In the genomic region with DNA sequence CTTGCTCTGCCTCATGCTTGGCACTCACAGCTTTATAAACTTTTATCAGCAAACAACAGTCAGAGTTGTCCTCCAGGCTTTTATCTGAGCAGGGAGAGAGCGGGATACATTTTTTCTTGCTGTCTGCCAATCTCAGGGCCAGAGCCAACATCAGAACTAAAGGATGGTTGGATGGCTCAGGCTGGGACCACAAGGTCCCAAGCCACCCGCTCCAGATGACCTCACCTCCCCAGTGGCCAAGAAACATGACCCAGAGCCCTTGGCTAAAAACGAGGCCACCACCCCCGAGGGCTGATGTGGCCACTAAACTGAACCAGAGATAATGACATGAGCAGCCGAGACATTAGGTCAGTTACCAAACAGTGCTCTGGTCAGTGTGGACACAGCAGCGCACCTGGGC, we compare ENCODE assay signal across 22 cellular contexts. TPM values are rescaled to one million over a fixed set of nuclear protein-coding genes. Genes with fewer than 3 reads are reported as not detected.
"Had no signal": no experiment of that assay in that cellular context is flagged by ENCODE, and none has a peak within 500 bp of the region (broad histone marks: within the 10 kb centered on the region; RNA-seq: fewer than 3 reads in every experiment).

No MANE protein-coding gene starts in this region.

- H3K4me1 ChIP-seq: body of pancreas, foreskin keratinocyte had no signal

- H3K4me3 ChIP-seq: body of pancreas, dorsolateral prefrontal cortex, left lung had no signal

- H3K27ac Mint-ChIP-seq: activated CD4-positive, alpha-beta T cell treated with anti-CD3 and anti-CD28 coated beads, Interleukin-2, amount 10 ng/mL, durations not matched to agents 7 days and 5 days; activated CD8-positive, alpha-beta T cell treated with anti-CD3 and anti-CD28 coated beads, Interleukin-2, amount 10 ng/mL, durations not matched to agents 7 days and 5 days; activated naive CD8-positive, alpha-beta T cell treated with anti-CD3 and anti-CD28 coated beads, Interleukin-2, amount 10 ng/mL, durations not matched to agents 7 days and 5 days; activated T-cell treated with anti-CD3 and anti-CD28 coated beads, Interleukin-2, amount 50 U/mL, for 24 hours; activated T-helper 2 cell treated with anti-CD3 and anti-CD28 coated beads, Interferon-gamma antibody, Interleukin-2, Interleukin-4, amounts not matched to agents 10 μg/mL and 5 μg/mL and 100 μg/mL, durations not matched to agents 14 hours and 24 hours and 36 hours; endodermal cell; naive thymus-derived CD8-positive, alpha-beta T cell; stimulated activated naive CD8-positive, alpha-beta T cell treated with anti-CD3 and anti-CD28 coated beads, Interleukin-15, Interleukin-2, amounts not matched to agents 100 ng/mL and 50 ng/mL, for 24 hours; T-cell had no signal

- ATAC-seq: activated CD8-positive, alpha-beta T cell treated with anti-CD3 and anti-CD28 coated beads, Interleukin-2, amount 10 ng/mL, durations not matched to agents 7 days and 5 days; body of pancreas; foreskin keratinocyte; left lung; naive thymus-derived CD8-positive, alpha-beta T cell; T-cell had no signal

- H3K4me3 Mint-ChIP-seq: activated CD4-positive, alpha-beta T cell treated with anti-CD3 and anti-CD28 coated beads, Interleukin-2, amount 10 ng/mL, durations not matched to agents 7 days and 5 days; activated CD8-positive, alpha-beta T cell treated with anti-CD3 and anti-CD28 coated beads, Interleukin-2, amount 10 ng/mL, durations not matched to agents 7 days and 5 days; activated naive CD8-positive, alpha-beta T cell treated with anti-CD3 and anti-CD28 coated beads, Interleukin-2, amount 10 ng/mL, durations not matched to agents 7 days and 5 days; activated T-cell treated with anti-CD3 and anti-CD28 coated beads, Interleukin-2, amount 50 U/mL, for 24 hours; endodermal cell; naive thymus-derived CD8-positive, alpha-beta T cell; stimulated activated naive CD8-positive, alpha-beta T cell treated with anti-CD3 and anti-CD28 coated beads, Interleukin-15, Interleukin-2, amounts not matched to agents 100 ng/mL and 50 ng/mL, for 24 hours; T-cell had no signal

- H3K9me3 ChIP-seq: body of pancreas, left lung had no signal

- H2AFZ ChIP-seq: parathyroid adenoma had no signal

- H3K36me3 ChIP-seq: left lung had no signal

- H3K36me3 Mint-ChIP-seq: activated naive CD8-positive, alpha-beta T cell treated with anti-CD3 and anti-CD28 coated beads, Interleukin-2, amount 10 ng/mL, durations not matched to agents 7 days and 5 days; naive thymus-derived CD8-positive, alpha-beta T cell; T-cell had no signal

- H3K9me3 Mint-ChIP-seq: activated CD4-positive, alpha-beta T cell treated with anti-CD3 and anti-CD28 coated beads, Interleukin-2, amount 10 ng/mL, durations not matched to agents 7 days and 5 days; activated naive CD8-positive, alpha-beta T cell treated with anti-CD3 and anti-CD28 coated beads, Interleukin-2, amount 10 ng/mL, durations not matched to agents 7 days and 5 days; activated T-cell treated with anti-CD3 and anti-CD28 coated beads, Interleukin-2, amount 50 U/mL, for 24 hours; activated T-helper 2 cell treated with anti-CD3 and anti-CD28 coated beads, Interferon-gamma antibody, Interleukin-2, Interleukin-4, amounts not matched to agents 10 μg/mL and 5 μg/mL and 100 μg/mL, durations not matched to agents 14 hours and 24 hours and 36 hours; endodermal cell; naive thymus-derived CD8-positive, alpha-beta T cell; stimulated activated naive CD8-positive, alpha-beta T cell treated with anti-CD3 and anti-CD28 coated beads, Interleukin-15, Interleukin-2, amounts not matched to agents 100 ng/mL and 50 ng/mL, for 24 hours; T-cell had no signal

- H3K4me1 Mint-ChIP-seq: activated CD4-positive, alpha-beta T cell treated with anti-CD3 and anti-CD28 coated beads, Interleukin-2, amount 10 ng/mL, durations not matched to agents 7 days and 5 days; T-cell had no signal

- H3K27me3 ChIP-seq: body of pancreas, foreskin keratinocyte, left lung had no signal

- H3K27ac ChIP-seq: body of pancreas, dorsolateral prefrontal cortex, epithelial cell of prostate, foreskin keratinocyte, left lung, parathyroid adenoma had no signal

- DNase-seq: activated CD4-positive, alpha-beta T cell treated with anti-CD3 and anti-CD28 coated beads, Interleukin-2, amount 10 ng/mL, durations not matched to agents 7 days and 5 days; activated CD8-positive, alpha-beta T cell treated with anti-CD3 and anti-CD28 coated beads, Interleukin-2, amount 10 ng/mL, durations not matched to agents 7 days and 5 days; activated naive CD4-positive, alpha-beta T cell treated with Interleukin-2 at 50 U/mL for 16 hours; activated naive CD8-positive, alpha-beta T cell treated with anti-CD3 and anti-CD28 coated beads, Interleukin-2, amount 10 ng/mL, durations not matched to agents 7 days and 5 days; activated T-cell treated with anti-CD3 and anti-CD28 coated beads, Interleukin-2, amount 50 U/mL, for 24 hours; body of pancreas; central memory CD4-positive, alpha-beta T cell; dorsolateral prefrontal cortex; endodermal cell; foreskin keratinocyte; glutamatergic neuron; kidney; left lung; naive thymus-derived CD8-positive, alpha-beta T cell; T-cell; trophoblast cell had no signal

- H3K9ac ChIP-seq: parathyroid adenoma had no signal

RNA-seq across cellular contexts. Expression of a gene that starts 18.8 kb away (rescaled TPM):
- total RNA-seq: activated CD4-positive, alpha-beta T cell treated with anti-CD3 and anti-CD28 coated beads, Interleukin-2, amount 10 ng/mL, durations not matched to agents 7 days and 5 days; activated CD8-positive, alpha-beta T cell treated with anti-CD3 and anti-CD28 coated beads, Interleukin-2, amount 10 ng/mL, durations not matched to agents 7 days and 5 days; activated naive CD8-positive, alpha-beta T cell treated with anti-CD3 and anti-CD28 coated beads, Interleukin-2, amount 10 ng/mL, durations not matched to agents 7 days and 5 days; activated T-helper 2 cell treated with anti-CD3 and anti-CD28 coated beads, Interferon-gamma antibody, Interleukin-2, Interleukin-4, amounts not matched to agents 10 μg/mL and 5 μg/mL and 100 μg/mL, durations not matched to agents 14 hours and 24 hours and 36 hours; body of pancreas; endodermal cell; fibroblast of lung; foreskin keratinocyte; kidney; naive thymus-derived CD8-positive, alpha-beta T cell; skeletal muscle tissue; T-cell had no signal
- polyA plus RNA-seq: fibroblast of lung; naive thymus-derived CD8-positive, alpha-beta T cell had no signal
